24 cellular contexts compared by ENCODE assay signal in the genomic region with DNA sequence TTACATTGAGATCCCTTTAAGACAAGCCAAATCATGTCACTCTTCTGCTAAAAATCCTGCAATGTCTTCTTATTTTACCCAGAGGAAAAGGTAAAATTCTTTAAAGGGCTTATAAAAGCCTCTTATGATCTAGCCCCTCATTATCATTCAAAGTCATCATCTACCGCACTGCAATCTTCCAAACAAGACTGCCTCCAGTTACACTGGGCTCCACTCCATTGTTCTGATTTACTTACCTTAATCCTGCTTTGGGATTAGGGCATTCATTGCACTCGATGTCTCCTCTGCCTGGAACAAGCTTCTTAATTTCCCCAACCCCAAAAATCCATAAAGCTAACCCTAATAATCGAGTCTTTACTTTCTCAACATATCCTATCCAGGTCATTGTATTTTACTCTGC.
"Had no signal": no experiment of that assay in that cellular context is flagged by ENCODE, and none has a peak within 500 bp of the region (broad histone marks: within the 10 kb centered on the region; RNA-seq: fewer than 3 reads in every experiment).

No MANE protein-coding gene starts in this region.

- H3K9me3 ChIP-seq: gastrocnemius medialis, heart left ventricle had no signal

- H3K4me1 ChIP-seq: foreskin keratinocyte, gastrocnemius medialis, heart left ventricle had no signal

- H3K36me3 ChIP-seq: brain microvascular endothelial cell, gastrocnemius medialis, heart left ventricle had no signal

- H3K27ac ChIP-seq: brain microvascular endothelial cell, coronary artery, dorsolateral prefrontal cortex, foreskin keratinocyte, gastrocnemius medialis, heart left ventricle, VCaP had no signal

- H3K27me3 ChIP-seq: brain microvascular endothelial cell, foreskin keratinocyte, gastrocnemius medialis, heart left ventricle had no signal

- DNase-seq: activated CD4-positive, alpha-beta memory T cell treated with anti-CD3 and anti-CD28 coated beads, Interleukin-2, amount 10 ng/mL, durations not matched to agents 7 days and 5 days; activated CD4-positive, alpha-beta T cell treated with anti-CD3 and anti-CD28 coated beads for 1 hour; activated CD4-positive, alpha-beta T cell treated with anti-CD3 and anti-CD28 coated beads for 4 hours; activated CD4-positive, alpha-beta T cell treated with anti-CD3 and anti-CD28 coated beads, Interleukin-2, amount 10 ng/mL, durations not matched to agents 7 days and 5 days; activated CD4-positive, alpha-beta T cell treated with anti-CD3 and anti-CD28 coated beads, Interleukin-2, amount 50 U/mL, for 4 hours; activated CD8-positive, alpha-beta memory T cell treated with anti-CD3 and anti-CD28 coated beads, Interleukin-2, amount 50 U/mL, for 48 hours; activated effector memory CD4-positive, alpha-beta T cell treated with Interleukin-2 at 50 U/mL for 16 hours; activated gamma-delta T cell treated with Interleukin-2 at 50 U/mL for 16 hours; activated naive CD4-positive, alpha-beta T cell treated with anti-CD3 and anti-CD28 coated beads, Interleukin-2, amount 50 U/mL, for 16 hours; activated naive CD4-positive, alpha-beta T cell treated with Interleukin-2 at 50 U/mL for 16 hours; activated T-cell treated with anti-CD3 and anti-CD28 coated beads, Interleukin-2, amount 50 U/mL, for 4 hours; amniotic stem cell; anterior cingulate cortex; brain microvascular endothelial cell; dorsolateral prefrontal cortex; effector memory CD4-positive, alpha-beta T cell; endodermal cell; foreskin keratinocyte; gastrocnemius medialis; glutamatergic neuron; heart left ventricle; T-helper 2 cell had no signal

- H3K4me3 ChIP-seq: coronary artery, dorsolateral prefrontal cortex, gastrocnemius medialis, heart left ventricle had no signal
